ENCODE assay signal across 24 cellular contexts in the genomic region with DNA sequence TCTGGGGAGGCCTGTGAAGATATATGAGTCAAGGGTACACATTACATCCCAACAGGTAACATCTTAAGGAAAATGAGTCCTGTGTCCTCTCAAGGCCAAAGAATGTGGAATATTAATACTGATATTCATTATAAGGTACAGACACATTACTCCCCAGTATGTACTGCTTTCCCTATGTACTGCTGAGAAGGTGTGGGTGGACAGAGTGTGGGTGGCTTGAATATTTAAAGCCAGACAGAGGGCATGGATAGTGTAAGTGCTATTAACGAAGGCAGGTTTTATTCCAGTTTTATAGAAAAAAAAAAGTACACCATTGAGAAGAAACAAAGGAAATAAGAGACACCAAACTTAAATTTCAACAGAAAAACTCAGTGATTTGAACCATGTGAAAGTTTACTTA.
"Had no signal": no experiment of that assay in that cellular context is flagged by ENCODE, and none has a peak within 500 bp of the region (broad histone marks: within the 10 kb centered on the region; RNA-seq: fewer than 3 reads in every experiment).

No MANE protein-coding gene starts in this region.

- H3K27ac Mint-ChIP-seq: dendritic cell treated with granulocyte-macrophage colony-stimulating factor and Interleukin-4, amounts not matched to agents 40 ng/mL and 50 ng/mL, for 4 days; effector memory CD8-positive, alpha-beta T cell; endodermal cell had no signal

- H3K36me3 ChIP-seq: colonic mucosa, esophagus muscularis mucosa, esophagus squamous epithelium, gastrocnemius medialis, gastroesophageal sphincter, heart left ventricle, heart right ventricle had no signal

- H3K4me3 Mint-ChIP-seq: dendritic cell treated with granulocyte-macrophage colony-stimulating factor and Interleukin-4, amounts not matched to agents 40 ng/mL and 50 ng/mL, for 4 days; effector memory CD8-positive, alpha-beta T cell; endodermal cell had no signal

- H3K4me3 ChIP-seq: colonic mucosa, coronary artery, dorsolateral prefrontal cortex, esophagus muscularis mucosa, esophagus squamous epithelium, gastrocnemius medialis, gastroesophageal sphincter, heart left ventricle, heart right ventricle had no signal

- ATAC-seq: effector memory CD8-positive, alpha-beta T cell; esophagus mucosa; foreskin keratinocyte; gastrocnemius medialis; gastroesophageal sphincter; heart left ventricle; heart right ventricle had no signal

- H3K9me3 Mint-ChIP-seq: endodermal cell had no signal

- H3K27ac ChIP-seq: colonic mucosa, coronary artery, dorsolateral prefrontal cortex, epithelial cell of prostate, esophagus muscularis mucosa, esophagus squamous epithelium, foreskin keratinocyte, gastrocnemius medialis, gastroesophageal sphincter, heart left ventricle, heart right ventricle had no signal

- DNase-seq: colonic mucosa; cortex of kidney; dermis blood vessel endothelial cell; dorsolateral prefrontal cortex; effector CD4-positive, alpha-beta T cell; effector CD8-positive, alpha-beta T cell; effector memory CD4-positive, alpha-beta T cell; effector memory CD8-positive, alpha-beta T cell; endodermal cell; erythroblast; esophagus squamous epithelium; foreskin fibroblast; foreskin keratinocyte; foreskin melanocyte; gastrocnemius medialis; glutamatergic neuron; heart left ventricle; heart right ventricle had no signal

- H3K9me3 ChIP-seq: colonic mucosa, esophagus muscularis mucosa, esophagus squamous epithelium, gastrocnemius medialis, gastroesophageal sphincter, heart left ventricle, heart right ventricle had no signal

- H3K27me3 Mint-ChIP-seq: dendritic cell treated with granulocyte-macrophage colony-stimulating factor and Interleukin-4, amounts not matched to agents 40 ng/mL and 50 ng/mL, for 4 days; effector memory CD8-positive, alpha-beta T cell had no signal

- H3K4me1 ChIP-seq: colonic mucosa, esophagus muscularis mucosa, esophagus squamous epithelium, foreskin keratinocyte, gastrocnemius medialis, gastroesophageal sphincter, heart left ventricle, heart right ventricle had no signal

- H3K27me3 ChIP-seq: colonic mucosa, esophagus muscularis mucosa, esophagus squamous epithelium, foreskin keratinocyte, gastrocnemius medialis, gastroesophageal sphincter, heart left ventricle, heart right ventricle had no signal

- H3K4me1 Mint-ChIP-seq: endodermal cell had no signal
